1 cellular context compared by ENCODE assay signal in genomic region chr3:66449411-66449931, GRCh38.
TF ChIP-seq lines count a peak whose summit lies in the region.

No MANE protein-coding gene starts in this region.

TF ChIP-seq in GM12878, 131 proteins besides CTCF, POLR2A, EP300 and RAD21:
- TF ChIP-seq ZBTB33 (IDR thresholded peaks at IDR 0.05) (no peak), BHLHE40 (IDR thresholded peaks at IDR 0.05; ENCODE audit: borderline replicate concordance in 1 of 2, low read depth in 2 of 2, low read length in 1 of 2) (peak; percentile 69 to 78; a peak in 2 of 4 replicates)
TF ChIP-seq in GM12878: peak in this region for 1.
